In the genomic region with DNA sequence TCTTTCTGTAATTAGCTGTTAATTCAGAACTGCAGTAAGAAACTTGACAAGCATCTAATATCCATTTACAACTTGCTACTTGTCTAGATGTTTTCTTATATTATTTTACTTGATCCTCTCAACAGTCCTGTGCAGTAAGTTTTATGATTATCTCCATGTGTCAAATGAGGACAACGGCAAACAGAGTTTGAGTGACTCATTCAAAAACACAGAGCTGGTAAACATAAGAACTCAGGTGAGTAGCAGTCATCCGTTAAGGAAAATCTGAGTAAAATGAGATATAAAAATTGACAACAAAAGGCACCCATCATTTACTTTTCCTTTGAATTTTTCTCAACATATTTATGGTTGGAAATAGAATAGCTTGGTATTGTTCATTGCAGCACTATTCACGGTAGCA, we compare ENCODE assay signal across 33 cellular contexts.
"Had no signal": no experiment of that assay in that cellular context is flagged by ENCODE, and none has a peak within 500 bp of the region (broad histone marks: within the 10 kb centered on the region; RNA-seq: fewer than 3 reads in every experiment).

No MANE protein-coding gene starts in this region.

- H3K9me3 Mint-ChIP-seq: activated CD4-positive, alpha-beta memory T cell treated with anti-CD3 and anti-CD28 coated beads, Interleukin-2, amount 10 ng/mL, durations not matched to agents 7 days and 5 days; activated CD4-positive, alpha-beta T cell treated with anti-CD3 and anti-CD28 coated beads, Interleukin-2, amount 10 ng/mL, durations not matched to agents 7 days and 5 days; activated naive CD4-positive, alpha-beta T cell treated with anti-CD3 and anti-CD28 coated beads, Interleukin-2, amount 10 ng/mL, durations not matched to agents 7 days and 5 days; activated naive CD4-positive, alpha-beta T cell treated with anti-CD3 and anti-CD28 coated beads, Interleukin-2, amount 50 U/mL, for 72 hours; activated naive CD8-positive, alpha-beta T cell treated with anti-CD3 and anti-CD28 coated beads, Interleukin-2, amount 10 ng/mL, durations not matched to agents 7 days and 5 days; activated T-cell treated with anti-CD3 and anti-CD28 coated beads, Interleukin-2, amount 50 U/mL, for 24 hours; activated T-cell treated with anti-CD3 and anti-CD28 coated beads, Interleukin-2, amount 50 U/mL, for 72 hours; brain; endodermal cell; T-helper 2 cell treated with Interferon-gamma antibody and Interleukin-4, amounts not matched to agents 5 μg/mL and 100 μg/mL, for 36 hours had no signal

- H3K4me1 Mint-ChIP-seq: activated CD4-positive, alpha-beta memory T cell treated with anti-CD3 and anti-CD28 coated beads, Interleukin-2, amount 10 ng/mL, durations not matched to agents 7 days and 5 days; activated CD4-positive, alpha-beta T cell treated with anti-CD3 and anti-CD28 coated beads for 36 hours; activated CD4-positive, alpha-beta T cell treated with anti-CD3 and anti-CD28 coated beads, Interleukin-2, amount 10 ng/mL, durations not matched to agents 7 days and 5 days; activated naive CD4-positive, alpha-beta T cell treated with anti-CD3 and anti-CD28 coated beads, Interleukin-2, amount 10 ng/mL, durations not matched to agents 7 days and 5 days; activated naive CD8-positive, alpha-beta T cell treated with anti-CD3 and anti-CD28 coated beads, Interleukin-2, amount 10 ng/mL, durations not matched to agents 7 days and 5 days; brain; endodermal cell; T-helper 17 cell had no signal

- H3K27me3 ChIP-seq: ascending aorta, breast epithelium, cardiac muscle cell, colonic mucosa, esophagus muscularis mucosa, foreskin keratinocyte, gastrocnemius medialis, heart left ventricle had no signal

- H3K4me3 ChIP-seq: ascending aorta, breast epithelium, cardiac muscle cell, colonic mucosa, esophagus muscularis mucosa, gastrocnemius medialis, heart left ventricle had no signal

- ATAC-seq: activated CD4-positive, alpha-beta T cell treated with anti-CD3 and anti-CD28 coated beads for 36 hours; activated naive CD4-positive, alpha-beta T cell treated with anti-CD3 and anti-CD28 coated beads, Interleukin-2, amount 50 U/mL, for 72 hours; activated T-cell treated with anti-CD3 and anti-CD28 coated beads, Interleukin-2, amount 50 U/mL, for 72 hours; foreskin keratinocyte; gastrocnemius medialis; heart left ventricle; T-helper 17 cell had no signal

- H3K36me3 ChIP-seq: ascending aorta, breast epithelium, cardiac muscle cell, colonic mucosa, esophagus muscularis mucosa, gastrocnemius medialis, heart left ventricle had no signal

- H3K27me3 Mint-ChIP-seq: activated CD4-positive, alpha-beta memory T cell treated with anti-CD3 and anti-CD28 coated beads, Interleukin-2, amount 10 ng/mL, durations not matched to agents 7 days and 5 days; activated CD4-positive, alpha-beta T cell treated with anti-CD3 and anti-CD28 coated beads for 36 hours; activated CD4-positive, alpha-beta T cell treated with anti-CD3 and anti-CD28 coated beads, Interleukin-2, amount 10 ng/mL, durations not matched to agents 7 days and 5 days; activated naive CD4-positive, alpha-beta T cell treated with anti-CD3 and anti-CD28 coated beads, Interleukin-2, amount 10 ng/mL, durations not matched to agents 7 days and 5 days; activated naive CD8-positive, alpha-beta T cell treated with anti-CD3 and anti-CD28 coated beads, Interleukin-2, amount 10 ng/mL, durations not matched to agents 7 days and 5 days; activated T-cell treated with anti-CD3 and anti-CD28 coated beads, Interleukin-2, amount 50 U/mL, for 24 hours; T-helper 17 cell had no signal

- H3K36me3 Mint-ChIP-seq: activated naive CD4-positive, alpha-beta T cell treated with anti-CD3 and anti-CD28 coated beads, Interleukin-2, amount 10 ng/mL, durations not matched to agents 7 days and 5 days; activated naive CD4-positive, alpha-beta T cell treated with anti-CD3 and anti-CD28 coated beads, Interleukin-2, amount 50 U/mL, for 72 hours; activated naive CD8-positive, alpha-beta T cell treated with anti-CD3 and anti-CD28 coated beads, Interleukin-2, amount 10 ng/mL, durations not matched to agents 7 days and 5 days; brain had no signal

- DNase-seq: activated CD4-positive, alpha-beta memory T cell treated with anti-CD3 and anti-CD28 coated beads, Interleukin-2, amount 10 ng/mL, durations not matched to agents 7 days and 5 days; activated CD4-positive, alpha-beta T cell treated with anti-CD3 and anti-CD28 coated beads for 36 hours; activated CD4-positive, alpha-beta T cell treated with anti-CD3 and anti-CD28 coated beads, Interleukin-2, amount 10 ng/mL, durations not matched to agents 7 days and 5 days; activated CD4-positive, alpha-beta T cell treated with anti-CD3 and anti-CD28 coated beads, Interleukin-2, amount 50 U/mL, for 4 hours; activated CD4-positive, CD25-positive, alpha-beta regulatory T cell; activated CD4-positive, CD25-positive, alpha-beta regulatory T cell treated with anti-CD3 and anti-CD28 coated beads, Interleukin-2, amount 50 U/mL, for 72 hours; activated CD8-positive, alpha-beta memory T cell treated with anti-CD3 and anti-CD28 coated beads, Interleukin-2, amount 50 U/mL, for 48 hours; activated gamma-delta T cell; activated naive CD4-positive, alpha-beta T cell; activated naive CD4-positive, alpha-beta T cell treated with anti-CD3 and anti-CD28 coated beads, Interleukin-2, amount 10 ng/mL, durations not matched to agents 7 days and 5 days; activated naive CD8-positive, alpha-beta T cell treated with anti-CD3 and anti-CD28 coated beads, Interleukin-2, amount 10 ng/mL, durations not matched to agents 7 days and 5 days; activated T-cell treated with anti-CD3 and anti-CD28 coated beads for 4 hours; activated T-cell treated with anti-CD3 and anti-CD28 coated beads, Interleukin-2, amount 50 U/mL, for 24 hours; activated T-cell treated with anti-CD3 and anti-CD28 coated beads, Interleukin-2, amount 50 U/mL, for 72 hours; central memory CD4-positive, alpha-beta T cell; cerebellar nuclear complex; colonic mucosa; effector CD8-positive, alpha-beta T cell; endodermal cell; erythroblast; foreskin keratinocyte; gastrocnemius medialis; glutamatergic neuron; heart left ventricle; T-helper 17 cell; T1000 had no signal

- H3K4me3 Mint-ChIP-seq: activated CD4-positive, alpha-beta memory T cell treated with anti-CD3 and anti-CD28 coated beads, Interleukin-2, amount 10 ng/mL, durations not matched to agents 7 days and 5 days; activated CD4-positive, alpha-beta T cell treated with anti-CD3 and anti-CD28 coated beads for 36 hours; activated CD4-positive, alpha-beta T cell treated with anti-CD3 and anti-CD28 coated beads, Interleukin-2, amount 10 ng/mL, durations not matched to agents 7 days and 5 days; activated naive CD4-positive, alpha-beta T cell treated with anti-CD3 and anti-CD28 coated beads, Interleukin-2, amount 10 ng/mL, durations not matched to agents 7 days and 5 days; activated naive CD8-positive, alpha-beta T cell treated with anti-CD3 and anti-CD28 coated beads, Interleukin-2, amount 10 ng/mL, durations not matched to agents 7 days and 5 days; activated T-cell treated with anti-CD3 and anti-CD28 coated beads, Interleukin-2, amount 50 U/mL, for 24 hours; activated T-cell treated with anti-CD3 and anti-CD28 coated beads, Interleukin-2, amount 50 U/mL, for 72 hours; brain; endodermal cell; T-helper 17 cell; T-helper 2 cell treated with Interferon-gamma antibody and Interleukin-4, amounts not matched to agents 5 μg/mL and 100 μg/mL, for 36 hours had no signal

- H3K27ac Mint-ChIP-seq: activated CD4-positive, alpha-beta memory T cell treated with anti-CD3 and anti-CD28 coated beads, Interleukin-2, amount 10 ng/mL, durations not matched to agents 7 days and 5 days; activated CD4-positive, alpha-beta T cell treated with anti-CD3 and anti-CD28 coated beads for 36 hours; activated CD4-positive, alpha-beta T cell treated with anti-CD3 and anti-CD28 coated beads, Interleukin-2, amount 10 ng/mL, durations not matched to agents 7 days and 5 days; activated naive CD4-positive, alpha-beta T cell treated with anti-CD3 and anti-CD28 coated beads, Interleukin-2, amount 10 ng/mL, durations not matched to agents 7 days and 5 days; activated naive CD4-positive, alpha-beta T cell treated with anti-CD3 and anti-CD28 coated beads, Interleukin-2, amount 50 U/mL, for 72 hours; activated naive CD8-positive, alpha-beta T cell treated with anti-CD3 and anti-CD28 coated beads, Interleukin-2, amount 10 ng/mL, durations not matched to agents 7 days and 5 days; activated T-cell treated with anti-CD3 and anti-CD28 coated beads, Interleukin-2, amount 50 U/mL, for 24 hours; activated T-cell treated with anti-CD3 and anti-CD28 coated beads, Interleukin-2, amount 50 U/mL, for 72 hours; brain; endodermal cell; T-helper 17 cell; T-helper 2 cell treated with Interferon-gamma antibody and Interleukin-4, amounts not matched to agents 5 μg/mL and 100 μg/mL, for 36 hours had no signal

- H3K9me3 ChIP-seq: ascending aorta, breast epithelium, colonic mucosa, esophagus muscularis mucosa, gastrocnemius medialis, heart left ventricle had no signal

- H3K4me1 ChIP-seq: ascending aorta, breast epithelium, colonic mucosa, esophagus muscularis mucosa, foreskin keratinocyte, gastrocnemius medialis, heart left ventricle had no signal

- H3K27ac ChIP-seq: ascending aorta, breast epithelium, cardiac muscle cell, colonic mucosa, esophagus muscularis mucosa, foreskin keratinocyte, gastrocnemius medialis, heart left ventricle had no signal
